Comparison of ENCODE assay signal across 8 cellular contexts in the genomic region with DNA sequence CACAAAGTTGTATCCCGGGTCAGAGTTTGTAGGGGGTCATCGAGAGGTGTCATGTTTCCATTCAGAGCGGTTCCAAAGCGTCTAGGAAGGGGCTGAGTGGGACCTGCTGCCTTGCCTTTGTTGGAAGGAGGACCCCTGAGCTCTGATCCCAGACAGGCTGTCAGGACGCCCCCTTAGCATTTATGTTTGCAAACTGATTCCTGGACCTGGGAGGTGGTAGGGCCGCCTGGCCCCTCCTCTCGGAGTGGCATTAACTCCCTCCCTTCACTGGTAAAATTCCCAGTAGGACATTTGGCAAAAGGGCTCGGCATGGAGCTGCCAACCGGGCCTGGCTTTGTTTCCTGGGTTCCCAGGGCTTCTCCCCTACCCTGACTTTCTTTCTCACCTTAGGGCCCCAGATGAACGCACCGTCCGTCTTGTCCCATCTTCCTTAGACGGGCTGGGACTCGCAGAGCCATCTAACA. TPM values are rescaled to one million over a fixed set of nuclear protein-coding genes. Genes with fewer than 3 reads are reported as not detected.
DNase-seq lines count a peak whose midpoint lies in the region; ATAC-seq and TF ChIP-seq lines count a peak whose summit lies in the region.

No MANE protein-coding gene starts in this region.

- POLR2A ChIA-PET in IMR-90 (lab: Charles Lee; ENCODE audit: unreplicated experiment), result interaction anchor here (0.5 to 0.6 kb wide), 2 partner anchors 48 to 50 kb away, joined by 3 read pairs; no protein-coding TSS in a partner anchor

- WGBS in IMR-90 (ENCODE audit: extremely low coverage in 2 of 2, insufficient read length in 1 of 2), 2 experiments, result 0% methylated on average over 1 of the region's 14 CpGs; no CpG with 5 or more reads in 1 of the 2 experiments

- H3K9me3 ChIP-seq in IMR-90 (ENCODE audit: control insufficient read depth, insufficient read depth, low read length) (no peaks in the 10 kb centered on the region), muscle layer of colon (ENCODE audit: low read length) (no peaks in the 10 kb centered on the region), mucosa of descending colon (no peaks in the 10 kb centered on the region)

- no peak for DNase-seq in IMR-90
- DNase-seq in chondrocyte (ENCODE audit: low spot score), result no peak
- no peak for DNase-seq in mucosa of descending colon
- DNase-seq in NCI-H226, result no peak
- DNase-seq in H4 (ENCODE audit: low spot score), result no peak

- dilution Hi-C loops in IMR-90 (cut with HindIII; ENCODE audit: low sequenced_read_pairs, unreplicated experiment), result no loop called here

- no peak for TF ChIP-seq POLR2A in IMR-90 (IDR thresholded peaks at IDR 0.05; ENCODE audit: low read depth, low read length)

- peak overlapping the region; percentile 91 for H3K23ac ChIP-seq in IMR-90 (ENCODE audit: low read depth, low read length)

- H3K4me3 ChIP-seq in ACC112 (ENCODE audit: low read depth, low read length), result peak overlapping the region; percentile 97
- peak overlapping the region; percentile 38 for H3K4me3 ChIP-seq in IMR-90 (ENCODE audit: insufficient read depth, low read depth, low read length)
- H3K4me3 ChIP-seq in muscle layer of colon (ENCODE audit: low read depth in 1 of 2, low read length in 2 of 2), result peak overlapping the region; percentile 88 to 97
- no peak overlapping the region for H3K4me3 ChIP-seq in mucosa of descending colon

- H3K56ac ChIP-seq in IMR-90 (ENCODE audit: extremely low read depth, insufficient read depth, low read length), result peak overlapping the region; percentile 74; the same call in 1 of the 2 replicates

- peak overlapping the region; percentile 78 for H3K4ac ChIP-seq in IMR-90 (ENCODE audit: low read depth, low read length)

- peak overlapping the region; percentile 95 for H3K27ac Mint-ChIP-seq in chondrocyte (ENCODE audit: unreplicated experiment)

- peak overlapping the region; percentile 82 for H2AK5ac ChIP-seq in IMR-90 (ENCODE audit: low read depth, low read length)

- CTCF ChIA-PET in IMR-90 (lab: Yijun Ruan, JAX), result interaction anchor here (0.6 to 1.5 kb wide), 5 partner anchors 27 to 115 kb away, joined by 4 read pairs; no protein-coding TSS in a partner anchor

- peak overlapping the region; percentile 46 to 79; a peak in 2 of 4 replicates for H4K8ac ChIP-seq in IMR-90 (ENCODE audit: low read depth in 2 of 2, low read length in 2 of 2)

- H3K9me1 ChIP-seq in IMR-90 (ENCODE audit: insufficient read depth, low read length), result peaks cover 31% of the 10 kb centered on the region

- H3K9ac ChIP-seq in IMR-90 (ENCODE audit: low read depth, low read length) (peak overlapping the region; percentile 58), muscle layer of colon (ENCODE audit: low read length) (peak overlapping the region; percentile 50)

- peak overlapping the region; percentile 93 for H3K4me3 Mint-ChIP-seq in chondrocyte (ENCODE audit: unreplicated experiment)

- H2BK5ac ChIP-seq in IMR-90 (ENCODE audit: low read depth, low read length, poor library complexity, severe bottlenecking), result peak overlapping the region; percentile 69

- BruUV-seq in IMR-90 (replicated peaks; lab: Mats Ljungman, UMichigan), result no TSS peak

- in situ Hi-C loops in IMR-90 (cut with MboI; ENCODE audit: low sequenced_read_pairs), result loop anchor here (10.0 kb wide), 1 partner anchor 113 kb away; the partner anchor contains the start of gene CDKN2AIPNL

- TF ChIP-seq CTCF in IMR-90 (conservative IDR thresholded peaks at IDR 0.05; ENCODE audit: low read depth, low read length), result no peak
- no peak for TF ChIP-seq CTCF in chondrocyte (IDR thresholded peaks at IDR 0.05)
- no peak for TF ChIP-seq CTCF in mucosa of descending colon (IDR thresholded peaks at IDR 0.05)

- H3K14ac ChIP-seq in IMR-90 (replicated peaks; ENCODE audit: low read depth, low read length), result peak overlapping the region; percentile 92

- peak overlapping the region; percentile 39 for H3K18ac ChIP-seq in IMR-90 (ENCODE audit: low read depth, low read length)

- H3K4me1 Mint-ChIP-seq in chondrocyte (ENCODE audit: low read depth), result peaks cover 41% of the 10 kb centered on the region

- H3K27ac ChIP-seq in ACC112 (ENCODE audit: low read depth, low read length) (peak overlapping the region; percentile 41), IMR-90 (ENCODE audit: insufficient read depth, low read length) (peak overlapping the region; percentile 66), muscle layer of colon (ENCODE audit: low read depth, low read length) (peak overlapping the region; percentile 96)

- peaks cover 38% of the 10 kb centered on the region for H4K20me1 ChIP-seq in IMR-90 (ENCODE audit: insufficient read depth, low read length)

- peaks cover 36 to 57% of the 10 kb centered on the region in 2 experiments for H3K79me1 ChIP-seq in IMR-90 (ENCODE audit: low read depth in 1 of 2, low read length in 2 of 2)

- intact Hi-C loops in IMR-90 (cut with micrococcal nuclease) (loop anchor here (1.0 kb wide), 3 partner anchors 24 to 157 kb away; partner anchors contain the start of gene UBE2B), mucosa of descending colon (cut with DNase I, micrococcal nuclease) (loop anchor here in 1 of 2 donors (10.0 kb wide), 1 partner anchor 113 kb away; the partner anchor contains the start of gene CDKN2AIPNL)

- H3K27me3 ChIP-seq in ACC112 (ENCODE audit: insufficient read depth, low read length) (no peaks in the 10 kb centered on the region), IMR-90 (ENCODE audit: control insufficient read depth, insufficient read depth, low read length) (no peaks in the 10 kb centered on the region), muscle layer of colon (ENCODE audit: control insufficient read depth in 1 of 2, insufficient read depth in 2 of 2, low read length in 2 of 2) (no peaks in the 10 kb centered on the region)

- peak overlapping the region; percentile 84 for H3K4me2 ChIP-seq in IMR-90 (ENCODE audit: low read depth, low read length)

- peak overlapping the region; percentile 68 for H2BK120ac ChIP-seq in IMR-90 (ENCODE audit: low read depth, low read length)

- peak overlapping the region; percentile 55; the same call in 2 of the 3 replicates for H2BK15ac ChIP-seq in IMR-90 (ENCODE audit: low read depth, low read length)

- H4K91ac ChIP-seq in IMR-90 (ENCODE audit: insufficient read depth, low read depth, low read length), result peak overlapping the region; percentile 57

- 0 out of 2 replicates have a peak overlapping the region, but pooled peaks have one; percentile 17 for H2BK20ac ChIP-seq in IMR-90 (ENCODE audit: low read depth, low read length)

- H3K36me3 ChIP-seq in ACC112 (ENCODE audit: insufficient read depth, low read length) (no peaks in the 10 kb centered on the region), IMR-90 (ENCODE audit: control insufficient read depth, insufficient read depth, low read length) (no peaks in the 10 kb centered on the region), muscle layer of colon (ENCODE audit: insufficient read depth, low read length) (no peaks in the 10 kb centered on the region), mucosa of descending colon (ENCODE audit: low read depth) (no peaks in the 10 kb centered on the region)

- TF ChIP-seq RAD21 in IMR-90 (IDR thresholded peaks at IDR 0.05; ENCODE audit: low read length), result no peak

- no peaks in the 10 kb centered on the region for H3K9me3 Mint-ChIP-seq in chondrocyte (ENCODE audit: low read depth)

- peak overlapping the region; percentile 17; the same call in 1 of the 2 replicates for H4K5ac ChIP-seq in IMR-90 (ENCODE audit: low read depth, low read length)

- ATAC-seq in IMR-90 (ENCODE audit: low read depth) (no peak), GM19328 (IDR thresholded peaks at IDR 0.05; ENCODE audit: unreplicated experiment) (no peak), mucosa of descending colon (no peak)

- H3K36me3 Mint-ChIP-seq in chondrocyte (ENCODE audit: low read depth), result no peaks in the 10 kb centered on the region

- peak overlapping the region; percentile 90 for H2AK9ac ChIP-seq in IMR-90 (replicated peaks; ENCODE audit: low read depth, low read length, poor library complexity)

- H2AFZ ChIP-seq in ACC112 (ENCODE audit: low read length, unreplicated experiment), result no peak overlapping the region
- peak overlapping the region; percentile 94 for H2AFZ ChIP-seq in IMR-90 (replicated peaks; ENCODE audit: low read length, poor library complexity)

- H3K27me3 Mint-ChIP-seq in chondrocyte (ENCODE audit: low read depth), result no peaks in the 10 kb centered on the region

- H3K4me1 ChIP-seq in ACC112 (ENCODE audit: control insufficient read depth, insufficient read depth, low read length, unreplicated experiment) (peaks cover 30% of the 10 kb centered on the region), IMR-90 (ENCODE audit: control insufficient read depth, insufficient read depth, low read length) (peaks cover 33% of the 10 kb centered on the region), muscle layer of colon (ENCODE audit: insufficient read depth, low read length) (peaks cover 55% of the 10 kb centered on the region), mucosa of descending colon (ENCODE audit: low read depth) (peaks cover 22% of the 10 kb centered on the region)

- peaks cover 58% of the 10 kb centered on the region for H3K79me2 ChIP-seq in ACC112 (ENCODE audit: control insufficient read depth, insufficient read depth, low read length, unreplicated experiment)

TF ChIP-seq in IMR-90, 13 proteins besides CTCF, POLR2A, EP300 and RAD21 (continues in another document):
- no peak for TF ChIP-seq MAZ (IDR thresholded peaks at IDR 0.05; ENCODE audit: borderline replicate concordance, low read depth, low read length)
- TF ChIP-seq SMC3 (IDR thresholded peaks at IDR 0.05; ENCODE audit: low read depth, low read length), result no peak
- TF ChIP-seq FOS (IDR thresholded peaks at IDR 0.05; ENCODE audit: low read depth, low read length), result no peak
- TF ChIP-seq BHLHE40 (IDR thresholded peaks at IDR 0.05; ENCODE audit: low read depth, low read length), result no peak
- TF ChIP-seq NFE2L2 (IDR thresholded peaks at IDR 0.05; ENCODE audit: low read depth, low read length), result no peak
- TF ChIP-seq RFX5 (IDR thresholded peaks at IDR 0.05; ENCODE audit: low read depth, low read length), result no peak
- TF ChIP-seq ELK1 (IDR thresholded peaks at IDR 0.05; ENCODE audit: borderline replicate concordance, low read depth, low read length), result no peak

RNA-seq across cellular contexts. Expression of gene JADE2, which starts 2.5 kb away (rescaled TPM):
- total RNA-seq in IMR-90 (2012; rRNA removed) (13.9 and 14.9 TPM in 2 replicates), chondrocyte (16.3 to 17.6 TPM (median 16.8 TPM) in 3 replicates), mucosa of descending colon (10 to 100 TPM; 31.9 to 69.9 (median 36.2) TPM)
- polyA plus RNA-seq in IMR-90 (2012; rRNA removed), result 13.3 and 16.7 TPM in 2 replicates
- 10.0 and 16.8 TPM in 2 replicates for polyA plus RNA-seq in IMR-90 (2012; cell fraction: cytosol; rRNA removed)
- polyA plus RNA-seq in IMR-90 (2012; cell fraction: nucleus; rRNA removed; ENCODE audit: low replicate concordance), result 19.0 and 26.8 TPM in 2 replicates
- 17.9 and 18.1 TPM in 2 replicates for total RNA-seq in H4 (2014; rRNA removed; shearing (Covaris generic))

Comparison
In these comparisons a context has a peak if more than half of its experiments do, and no peak if none do; other contexts are left out.
1. H3K27ac ChIP-seq: peak in every context shown above with its lines; median percentile 96 in muscle layer of colon; 66 in IMR-90; 41 in ACC112.